ENCODE assay signal across 10 cellular contexts in genomic region chr1:24221246-24221645, GRCh38. TPM values are rescaled to one million over a fixed set of nuclear protein-coding genes. Genes with fewer than 3 reads are reported as not detected.
"Had no signal": no experiment of that assay in that cellular context is flagged by ENCODE, and none has a peak within 500 bp of the region (broad histone marks: within the 10 kb centered on the region; RNA-seq: fewer than 3 reads in every experiment).

No MANE protein-coding gene starts in this region.

- H3K4me3 ChIP-seq: GM23248, HAP-1 had no signal

- H3K9me3 ChIP-seq: HAP-1 had no signal

- H3K4me1 ChIP-seq: HAP-1 had no signal

- H2AFZ ChIP-seq: GM23248 had no signal

- FAIRE-seq: H1, H54 had no signal

- H3K27ac ChIP-seq: GM23248 had no signal

- H3K27ac Mint-ChIP-seq: H9, HFFc6 had no signal

- H3K36me3 ChIP-seq: HAP-1 had no signal

- H3K9me3 Mint-ChIP-seq: H9, HFFc6 had no signal

- H3K4me3 Mint-ChIP-seq: H9, HFFc6 had no signal

- ATAC-seq: HCT116 had no signal

- DNase-seq: GM23248, GOT3, H7, H9, HCEC 1CT, HFFc6 had no signal

- H3K9ac ChIP-seq: GM23248 had no signal

RNA-seq across cellular contexts. Expression of gene IFNLR1, which starts 34.2 kb away (rescaled TPM):
- total RNA-seq: GM23248, HFFc6 had no signal
- polyA plus RNA-seq: GM23248 had no signal
